35 cellular contexts compared by ENCODE assay signal in genomic region chr2:140033638-140034037, GRCh38.
"Had no signal": no experiment of that assay in that cellular context is flagged by ENCODE, and none has a peak within 500 bp of the region (broad histone marks: within the 10 kb centered on the region; RNA-seq: fewer than 3 reads in every experiment).

No MANE protein-coding gene starts in this region.

- H3K4me3 ChIP-seq: MG63 had no signal

- H3K36me3 ChIP-seq: MG63 had no signal

- DNase-seq: Karpas-422, Kasumi-1, MG63, MM.1S, MV-4-11, NCI-H1048, NCI-H1092, NCI-H1092 treated with DMSO at 0.1 percent for 48 hours, NCI-H1105, NCI-H1105 treated with DMSO at 0.1 percent for 48 hours, NCI-H1417, NCI-H1417 treated with DMSO at 0.1 percent for 48 hours, NCI-H1436, NCI-H1436 treated with DMSO at 0.1 percent for 48 hours, NCI-H146, NCI-H1694, NCI-H1694 treated with DMSO at 0.1 percent for 48 hours, NCI-H187, NCI-H187 treated with DMSO at 0.1 percent for 48 hours, NCI-H1930, NCI-H2029, NCI-H2029 treated with DMSO at 0.1 percent for 48 hours, NCI-H2081, NCI-H2081 treated with DMSO at 0.1 percent for 48 hours, NCI-H2107, NCI-H2171, NCI-H2171 treated with DMSO at 0.1 percent for 48 hours, NCI-H2227 treated with DMSO at 0.1 percent for 48 hours, NCI-H226, NCI-H345, NCI-H446, NCI-H446 treated with DMSO at 0.1 percent for 48 hours, NCI-H510A, NCI-H510A treated with DMSO at 0.1 percent for 48 hours had no signal

- H3K27ac ChIP-seq: KMS-11 had no signal

- H3K27me3 ChIP-seq: MG63 had no signal

- H3K9ac ChIP-seq: KMS-11 had no signal

- H3K4me2 ChIP-seq: KMS-11 had no signal
